13 cellular contexts compared by ENCODE assay signal in genomic region chr13:33612641-33613638, GRCh38.
DNase-seq lines count a peak whose midpoint lies in the region; ATAC-seq and TF ChIP-seq lines count a peak whose summit lies in the region.
"Had no signal": no experiment of that assay in that cellular context is flagged by ENCODE, and none has a peak within 500 bp of the region (broad histone marks: within the 10 kb centered on the region; RNA-seq: fewer than 3 reads in every experiment).

No MANE protein-coding gene starts in this region.

- H3K4me1 Mint-ChIP-seq in activated naive CD8-positive, alpha-beta T cell treated with anti-CD3 and anti-CD28 coated beads, Interleukin-2, amount 50 U/mL, for 24 hours = peaks cover 36% of the 10 kb centered on the region

- peaks cover 20% of the 10 kb centered on the region for H3K4me1 ChIP-seq in A673 (ENCODE audit: insufficient read depth, low read length, poor library complexity, severe bottlenecking)
- H3K4me1 ChIP-seq in heart left ventricle = peaks cover 0 to 58% (median 28%) of the 10 kb centered on the region in 12 donors

- no peak overlapping the region for H3K27ac ChIP-seq in A673 (ENCODE audit: low read depth, low read length, poor library complexity, severe bottlenecking)
- H3K27ac ChIP-seq in heart left ventricle = peak overlapping the region in 6 of 12 donors; percentile 91 to 98 (median 94)

- TF ChIP-seq CTCF in A673 (conservative IDR thresholded peaks at IDR 0.05; ENCODE audit: low read depth, low read length) (no peak), heart left ventricle (IDR thresholded peaks at IDR 0.05) (no peak)

- peaks cover 11% of the 10 kb centered on the region for H3K27me3 Mint-ChIP-seq in activated naive CD8-positive, alpha-beta T cell treated with anti-CD3 and anti-CD28 coated beads, Interleukin-2, amount 50 U/mL, for 24 hours

- POLR2A ChIA-PET in A673 (lab: Charles Lee; ENCODE audit: low non-redundant PET) = no interaction called here

- peak overlapping the region; percentile 49 for H3K4me3 Mint-ChIP-seq in activated naive CD8-positive, alpha-beta T cell treated with anti-CD3 and anti-CD28 coated beads, Interleukin-2, amount 50 U/mL, for 24 hours

- no TSS peak for BruUV-seq in A673 (replicated peaks; lab: Mats Ljungman, UMichigan)

- peak overlapping the region; percentile 70 for H3K27ac Mint-ChIP-seq in activated naive CD8-positive, alpha-beta T cell treated with anti-CD3 and anti-CD28 coated beads, Interleukin-2, amount 50 U/mL, for 24 hours

- no peaks in the 10 kb centered on the region for H3K9me3 Mint-ChIP-seq in activated naive CD8-positive, alpha-beta T cell treated with anti-CD3 and anti-CD28 coated beads, Interleukin-2, amount 50 U/mL, for 24 hours

- ATAC-seq in GM18502 (IDR thresholded peaks at IDR 0.05; ENCODE audit: poor library complexity, unreplicated experiment) (peak; percentile 65), GM19351 (IDR thresholded peaks at IDR 0.05; ENCODE audit: unreplicated experiment) (peak; percentile 74), HG03280 (IDR thresholded peaks at IDR 0.05; ENCODE audit: unreplicated experiment) (peak; percentile 47), heart left ventricle (no peak)
- ATAC-seq in activated naive CD8-positive, alpha-beta T cell treated with anti-CD3 and anti-CD28 coated beads, Interleukin-2, amount 50 U/mL, for 24 hours = peak; percentile 75
- ATAC-seq: lower lobe of right lung had no signal

- H3K36me3 ChIP-seq in A673 (ENCODE audit: insufficient read depth, low read length, poor library complexity, severe bottlenecking) = no peaks in the 10 kb centered on the region
- no peaks in the 10 kb centered on the region for H3K36me3 ChIP-seq in heart left ventricle
- H3K36me3 ChIP-seq: lower lobe of right lung, upper lobe of left lung had no signal

- WGBS in heart left ventricle, 4 donors = 93 to 96% (median 94%) methylated on average over 4 of the region's 4 CpGs

- H3K4me3 ChIP-seq in A673 (ENCODE audit: low read depth, low read length, poor library complexity, severe bottlenecking) = no peak overlapping the region
- H3K4me3 ChIP-seq in heart left ventricle = no peak overlapping the region
- H3K4me3 ChIP-seq: lower lobe of right lung, skin epidermis, upper lobe of left lung had no signal

- H3K36me3 Mint-ChIP-seq in activated naive CD8-positive, alpha-beta T cell treated with anti-CD3 and anti-CD28 coated beads, Interleukin-2, amount 50 U/mL, for 24 hours (ENCODE audit: low read depth) = no peaks in the 10 kb centered on the region

- TF ChIP-seq POLR2A in heart left ventricle (IDR thresholded peaks at IDR 0.05) = no peak

- intact Hi-C loops in A673 (cut with micrococcal nuclease; ENCODE audit: unreplicated experiment) (no loop called here), heart left ventricle (cut with DNase I) (loop anchor here in 6 of 10 donors (5.0 to 10.0 kb wide), 6 partner anchors 64 to 1952 kb away; no protein-coding TSS in a partner anchor)

- CTCF ChIA-PET in A673 (lab: Charles Lee) = no interaction called here

- no peaks in the 10 kb centered on the region for H3K9me3 ChIP-seq in A673 (ENCODE audit: low read depth, low read length, poor library complexity, severe bottlenecking)
- H3K9me3 ChIP-seq in heart left ventricle = no peaks in the 10 kb centered on the region
- H3K9me3 ChIP-seq: lower lobe of right lung, upper lobe of left lung had no signal

- no peaks in the 10 kb centered on the region for H3K27me3 ChIP-seq in A673 (replicated peaks; ENCODE audit: insufficient read depth, low read depth, low read length, poor library complexity)
- H3K27me3 ChIP-seq in heart left ventricle = no peaks in the 10 kb centered on the region
- H3K27me3 ChIP-seq: upper lobe of left lung had no signal

- DNase-seq in activated naive CD8-positive, alpha-beta T cell treated with anti-CD3 and anti-CD28 coated beads, Interleukin-2, amount 50 U/mL, for 24 hours = no peak
- DNase-seq in A673 (ENCODE audit: low spot score) = no peak
- no peak for DNase-seq in activated effector memory CD4-positive, alpha-beta T cell treated with Interleukin-2 at 50 U/mL for 16 hours
- no peak for DNase-seq in heart left ventricle
- DNase-seq in SW480 (ENCODE audit: low spot score) = no peak
- DNase-seq: amygdala, lower lobe of right lung, NCI-H146, upper lobe of left lung had no signal

Comparison
In these comparisons a context has a peak if more than half of its experiments do, and no peak if none do; other contexts are left out.
1. ATAC-seq: peak in GM18502 (single experiment), GM19351 (single experiment), HG03280 (single experiment) and activated naive CD8-positive, alpha-beta T cell treated with anti-CD3 and anti-CD28 coated beads, Interleukin-2, amount 50 U/mL, for 24 hours (single experiment); none in heart left ventricle (0 of 4).